ENCODE assay signal across 24 cellular contexts in genomic region chr9:78549711-78550110, GRCh38.
"Had no signal": no experiment of that assay in that cellular context is flagged by ENCODE, and none has a peak within 500 bp of the region (broad histone marks: within the 10 kb centered on the region; RNA-seq: fewer than 3 reads in every experiment).

No MANE protein-coding gene starts in this region.

- H3K36me3 ChIP-seq: gastrocnemius medialis, tibial nerve had no signal

- H3K4me3 Mint-ChIP-seq: activated CD4-positive, alpha-beta memory T cell treated with anti-CD3 and anti-CD28 coated beads for 36 hours; activated CD4-positive, alpha-beta T cell treated with anti-CD3 and anti-CD28 coated beads for 36 hours; activated T-helper 1 cell treated with anti-CD3 and anti-CD28 coated beads, Interleukin-12 subunit alpha, Interleukin-12 subunit beta, Interleukin-2, Interleukin-4 antibody, amounts not matched to agents 30 ng/mL and 10 ng/mL and 1 ng/mL, durations not matched to agents 14 hours and 24 hours and 36 hours; effector memory CD8-positive, alpha-beta T cell; nephron progenitor cell; WTC11 had no signal

- H3K27me3 Mint-ChIP-seq: activated CD4-positive, alpha-beta memory T cell treated with anti-CD3 and anti-CD28 coated beads for 36 hours; effector memory CD8-positive, alpha-beta T cell had no signal

- H3K4me1 ChIP-seq: body of pancreas, tibial nerve had no signal

- H3K4me3 ChIP-seq: body of pancreas, gastrocnemius medialis, lung, tibial nerve had no signal

- H3K9me3 Mint-ChIP-seq: activated CD4-positive, alpha-beta memory T cell treated with anti-CD3 and anti-CD28 coated beads for 36 hours; activated naive CD4-positive, alpha-beta T cell treated with anti-CD3 and anti-CD28 coated beads, Interleukin-2, amount 50 U/mL, for 72 hours; activated T-helper 1 cell treated with anti-CD3 and anti-CD28 coated beads, Interleukin-12 subunit alpha, Interleukin-12 subunit beta, Interleukin-2, Interleukin-4 antibody, amounts not matched to agents 30 ng/mL and 10 ng/mL and 1 ng/mL, durations not matched to agents 14 hours and 24 hours and 36 hours had no signal

- DNase-seq: activated CD4-positive, alpha-beta memory T cell treated with anti-CD3 and anti-CD28 coated beads for 36 hours; activated CD4-positive, alpha-beta T cell treated with anti-CD3 and anti-CD28 coated beads for 36 hours; activated gamma-delta T cell treated with Interleukin-2 at 50 U/mL for 16 hours; activated T-cell treated with anti-CD3 and anti-CD28 coated beads for 4 hours; amniotic stem cell; body of pancreas; effector memory CD8-positive, alpha-beta T cell; gastrocnemius medialis; head of caudate nucleus; kidney; midbrain; nephron progenitor cell; occipital lobe; posterior cingulate gyrus; retina; stimulated activated CD4-positive, alpha-beta T cell treated with anti-CD3 and anti-CD28 coated beads, Interleukin-12 subunit alpha, Interleukin-12 subunit beta, amount 100 ng/mL, for 4 hours; stimulated activated CD4-positive, alpha-beta T cell treated with anti-CD3 and anti-CD28 coated beads, Interleukin-1b, Interleukin-23, amount 100 ng/mL, for 48 hours; stimulated activated naive CD4-positive, alpha-beta T cell treated with Interleukin-2 at 50 U/mL for 16 hours had no signal

- ATAC-seq: activated CD4-positive, alpha-beta T cell treated with anti-CD3 and anti-CD28 coated beads for 36 hours; activated naive CD4-positive, alpha-beta T cell treated with anti-CD3 and anti-CD28 coated beads, Interleukin-2, amount 50 U/mL, for 72 hours; body of pancreas; effector memory CD8-positive, alpha-beta T cell; gastrocnemius medialis; left lobe of liver; WTC11 had no signal

- H3K27ac Mint-ChIP-seq: activated CD4-positive, alpha-beta memory T cell treated with anti-CD3 and anti-CD28 coated beads for 36 hours; activated CD4-positive, alpha-beta T cell treated with anti-CD3 and anti-CD28 coated beads for 36 hours; activated naive CD4-positive, alpha-beta T cell treated with anti-CD3 and anti-CD28 coated beads, Interleukin-2, amount 50 U/mL, for 72 hours; activated T-helper 1 cell treated with anti-CD3 and anti-CD28 coated beads, Interleukin-12 subunit alpha, Interleukin-12 subunit beta, Interleukin-2, Interleukin-4 antibody, amounts not matched to agents 30 ng/mL and 10 ng/mL and 1 ng/mL, durations not matched to agents 14 hours and 24 hours and 36 hours; effector memory CD8-positive, alpha-beta T cell; nephron progenitor cell; WTC11 had no signal

- H3K27me3 ChIP-seq: body of pancreas, gastrocnemius medialis, tibial nerve had no signal

- H3K27ac ChIP-seq: body of pancreas, gastrocnemius medialis, tibial nerve had no signal

- H3K36me3 Mint-ChIP-seq: activated CD4-positive, alpha-beta memory T cell treated with anti-CD3 and anti-CD28 coated beads for 36 hours; activated naive CD4-positive, alpha-beta T cell treated with anti-CD3 and anti-CD28 coated beads, Interleukin-2, amount 50 U/mL, for 72 hours; WTC11 had no signal

- H3K9me3 ChIP-seq: body of pancreas, gastrocnemius medialis, tibial nerve had no signal

- H3K4me1 Mint-ChIP-seq: activated CD4-positive, alpha-beta T cell treated with anti-CD3 and anti-CD28 coated beads for 36 hours had no signal
